In the genomic region with DNA sequence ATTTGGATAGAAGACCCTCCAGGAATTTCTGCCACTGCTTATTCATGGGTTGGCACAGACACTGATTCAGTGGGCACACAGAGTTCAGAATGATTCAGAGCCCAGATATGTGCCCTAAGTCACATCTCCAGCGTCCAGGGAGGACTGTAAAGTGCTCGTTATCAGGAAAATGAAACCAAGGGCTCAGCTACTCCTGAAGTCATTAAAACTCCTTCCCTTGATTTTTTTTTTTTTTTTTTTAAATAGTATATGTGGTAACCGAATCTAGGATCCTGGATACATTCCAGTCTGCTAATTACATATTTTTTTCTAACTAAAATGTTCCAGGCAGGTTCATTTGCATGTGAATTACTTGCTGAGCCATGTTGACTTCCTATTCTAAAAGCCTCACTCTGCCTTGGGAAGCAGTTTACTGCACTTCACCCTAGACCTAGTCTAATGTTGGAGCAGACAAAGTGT, we compare ENCODE assay signal across 10 cellular contexts.
DNase-seq lines count a peak whose midpoint lies in the region; ATAC-seq and TF ChIP-seq lines count a peak whose summit lies in the region.
"Had no signal": no experiment of that assay in that cellular context is flagged by ENCODE, and none has a peak within 500 bp of the region (broad histone marks: within the 10 kb centered on the region; RNA-seq: fewer than 3 reads in every experiment).

No MANE protein-coding gene starts in this region.

- ATAC-seq in GM18861 (IDR thresholded peaks at IDR 0.05; ENCODE audit: unreplicated experiment): no peak

- POLR2A ChIA-PET in RWPE1 (lab: Yijun Ruan, JAX; ENCODE audit: low non-redundant PET) (interaction anchor here (0.5 to 0.7 kb wide), 2 partner anchors 29 to 506 kb away, joined by 3 to 6 read pairs; no protein-coding TSS in a partner anchor), GM10248 (lab: Yijun Ruan, JAX) (no interaction called here)

- TF ChIP-seq CTCF in RWPE1 (conservative IDR thresholded peaks at IDR 0.05; ENCODE audit: low read depth): no peak
- TF ChIP-seq CTCF in foreskin fibroblast (IDR thresholded peaks at IDR 0.05; ENCODE audit: low read depth, low read length): no peak
- TF ChIP-seq CTCF in GM10248 (IDR thresholded peaks at IDR 0.05; ENCODE audit: control extremely low read depth, extremely low read depth, low read depth, missing control alignments): no peak

- CTCF ChIA-PET in RWPE1 (lab: Yijun Ruan, JAX) (interaction anchor here (0.6 kb wide), 1 partner anchor 501 kb away, joined by 4 read pairs; no protein-coding TSS in a partner anchor), GM10248 (lab: Yijun Ruan, JAX) (no interaction called here)

- H3K27ac ChIP-seq in RWPE1: no peak overlapping the region

- peak overlapping the region; percentile 8 to 32 for H3K4me3 ChIP-seq in foreskin fibroblast (ENCODE audit: low read depth in 1 of 2, low read length in 2 of 2)

- peak; percentile 38 for DNase-seq in NCI-H2171 treated with DMSO at 0.1 percent for 48 hours (lab: John Stamatoyannopoulos, UW)
- no peak for DNase-seq in NCI-H2171 (lab: John Stamatoyannopoulos, UW)
- DNase-seq in RWPE1 (ENCODE audit: low spot score): peak; percentile 60
- DNase-seq in foreskin fibroblast: peak; percentile 68 to 77
- peak; percentile 36 for DNase-seq in stromal cell of bone marrow (ENCODE audit: low read depth)
- DNase-seq in GM19238 (ENCODE audit: insufficient read length, low spot score): no peak
- DNase-seq in GM10248 (ENCODE audit: extremely low spot score): no peak
- DNase-seq: activated CD4-positive, alpha-beta memory T cell treated with anti-CD3 and anti-CD28 coated beads, Interleukin-2, amount 10 ng/mL, durations not matched to agents 7 days and 5 days; NCI-H774 had no signal

Comparison
In these comparisons a context has a peak if more than half of its experiments do, and no peak if none do; other contexts are left out.
1. DNase-seq: peak in NCI-H2171 treated with DMSO at 0.1 percent for 48 hours (single experiment), RWPE1 (single experiment), foreskin fibroblast (2 of 2) and stromal cell of bone marrow (single experiment); none in NCI-H2171 (single experiment), GM19238 (single experiment) and GM10248 (single experiment).